Comparison of ENCODE assay signal across 12 cellular contexts in genomic region chr2:46472165-46472564, GRCh38. TPM values are rescaled to one million over a fixed set of nuclear protein-coding genes. Genes with fewer than 3 reads are reported as not detected.
"Had no signal": no experiment of that assay in that cellular context is flagged by ENCODE, and none has a peak within 500 bp of the region (broad histone marks: within the 10 kb centered on the region; RNA-seq: fewer than 3 reads in every experiment).

No MANE protein-coding gene starts in this region.

RNA-seq across cellular contexts. Expression of gene TMEM247, which starts 7.2 kb away (rescaled TPM):
- total RNA-seq: OCI-LY7, PC-3, PC-9, Peyer's patch, Right ventricle myocardium inferior, Right ventricle myocardium superior, RPMI7951, SJCRH30, SJSA1, SK-MEL-5, T-cell had no signal
- polyA plus RNA-seq: SK-N-SH had no signal
